Comparison of ENCODE assay signal across 11 cellular contexts in genomic region chr10:13095094-13095493, GRCh38. TPM values are rescaled to one million over a fixed set of nuclear protein-coding genes. Genes with fewer than 3 reads are reported as not detected.
DNase-seq lines count a peak whose midpoint lies in the region; ATAC-seq and TF ChIP-seq lines count a peak whose summit lies in the region.
"Had no signal": no experiment of that assay in that cellular context is flagged by ENCODE, and none has a peak within 500 bp of the region (broad histone marks: within the 10 kb centered on the region; RNA-seq: fewer than 3 reads in every experiment).

No MANE protein-coding gene starts in this region.

- H4K20me1 ChIP-seq in GM23248 (ENCODE audit: insufficient read depth), result no peaks in the 10 kb centered on the region
- H4K20me1 ChIP-seq: BLaER1 had no signal

- in situ Hi-C loops in GM23248 (cut with MboI), result loop anchor here (25.0 kb wide), 1 partner anchor 833 kb away; no protein-coding TSS in a partner anchor

- DNase-seq in GM23248, result peak; percentile 11
- DNase-seq in RPMI7951 (ENCODE audit: low read depth), result peak; percentile 58
- DNase-seq in fibroblast of peridontal ligament (ENCODE audit: extremely low read depth), result peak; percentile 10
- DNase-seq in type B pancreatic cell (ENCODE audit: extremely low spot score, unreplicated experiment), result no peak
- DNase-seq in activated T-cell treated with anti-CD3 and anti-CD28 coated beads, Interleukin-2, amount 50 U/mL, for 24 hours, result no peak
- no peak for DNase-seq in CD1c-positive myeloid dendritic cell (ENCODE audit: extremely low spot score)
- DNase-seq: AML-193; CD4-positive, CD25-positive, alpha-beta regulatory T cell; KBM-7 had no signal

- H3K79me2 ChIP-seq in GM23248 (ENCODE audit: insufficient read depth), result peaks cover under 1% of the 10 kb centered on the region

- peaks cover 4% of the 10 kb centered on the region for H3K9me3 Mint-ChIP-seq in type B pancreatic cell
- peaks cover 2% of the 10 kb centered on the region for H3K9me3 Mint-ChIP-seq in activated T-cell treated with anti-CD3 and anti-CD28 coated beads, Interleukin-2, amount 50 U/mL, for 24 hours

- no peak overlapping the region for H3K4me3 ChIP-seq in GM23248
- H3K4me3 ChIP-seq: BLaER1 had no signal

- H3K36me3 Mint-ChIP-seq in type B pancreatic cell, result no peaks in the 10 kb centered on the region
- no peaks in the 10 kb centered on the region for H3K36me3 Mint-ChIP-seq in activated T-cell treated with anti-CD3 and anti-CD28 coated beads, Interleukin-2, amount 50 U/mL, for 24 hours (ENCODE audit: low read depth)

- H3K4me1 ChIP-seq in GM23248 (ENCODE audit: insufficient read depth), result 0 out of 2 replicates have a peak, but pooled peaks cover 4% of the 10 kb centered on the region

- no peak for ATAC-seq in HG03432 (IDR thresholded peaks at IDR 0.05; ENCODE audit: unreplicated experiment)

- no peaks in the 10 kb centered on the region; the same call in 1 of the 2 replicates for H3F3A ChIP-seq in GM23248 (ENCODE audit: insufficient read depth)

- no peak for TF ChIP-seq CTCF in type B pancreatic cell (conservative IDR thresholded peaks at IDR 0.05)

- no peaks in the 10 kb centered on the region for H3K27me3 Mint-ChIP-seq in type B pancreatic cell
- peaks cover 13% of the 10 kb centered on the region for H3K27me3 Mint-ChIP-seq in activated T-cell treated with anti-CD3 and anti-CD28 coated beads, Interleukin-2, amount 50 U/mL, for 24 hours

- no peak overlapping the region for H3K27ac Mint-ChIP-seq in type B pancreatic cell
- no peak overlapping the region for H3K27ac Mint-ChIP-seq in activated T-cell treated with anti-CD3 and anti-CD28 coated beads, Interleukin-2, amount 50 U/mL, for 24 hours
- H3K27ac Mint-ChIP-seq: CD4-positive, CD25-positive, alpha-beta regulatory T cell had no signal

- H3K9me2 ChIP-seq in GM23248 (ENCODE audit: insufficient read depth), result no peaks in the 10 kb centered on the region

- H3K27ac ChIP-seq in GM23248, result no peak overlapping the region
- H3K27ac ChIP-seq: BLaER1 had no signal

- peaks cover 15% of the 10 kb centered on the region for H3K4me1 Mint-ChIP-seq in type B pancreatic cell (ENCODE audit: unreplicated experiment)
- peaks cover 9% of the 10 kb centered on the region for H3K4me1 Mint-ChIP-seq in activated T-cell treated with anti-CD3 and anti-CD28 coated beads, Interleukin-2, amount 50 U/mL, for 24 hours (ENCODE audit: low read depth)

- H3K4me3 Mint-ChIP-seq in type B pancreatic cell, result peak overlapping the region; percentile 28
- H3K4me3 Mint-ChIP-seq in activated T-cell treated with anti-CD3 and anti-CD28 coated beads, Interleukin-2, amount 50 U/mL, for 24 hours, result no peak overlapping the region

- H3K9ac ChIP-seq in GM23248, result no peak overlapping the region
- H3K9ac ChIP-seq: BLaER1 had no signal

- H2AFZ ChIP-seq in GM23248, result no peak overlapping the region

- 38 to 44% methylated on average over 3 of the region's 3 CpGs for WGBS in GM23248 (ENCODE audit: low coverage in 1 of 2, low lambda C conversion rate in 2 of 2, missing lambda C conversion rate in 2 of 2), 2 experiments

- no peaks in the 10 kb centered on the region for H3K9me3 ChIP-seq in GM23248 (ENCODE audit: low read depth)

- no peaks in the 10 kb centered on the region for H3K27me3 ChIP-seq in GM23248 (replicated peaks; ENCODE audit: insufficient read depth)
- H3K27me3 ChIP-seq: BLaER1 had no signal

- no peak overlapping the region for H3K4me2 ChIP-seq in GM23248 (ENCODE audit: unreplicated experiment)
- H3K4me2 ChIP-seq: BLaER1 had no signal

- H3K36me3 ChIP-seq in GM23248 (ENCODE audit: low read depth), result no peaks in the 10 kb centered on the region
- H3K36me3 ChIP-seq: BLaER1 had no signal

RNA-seq across cellular contexts. Expression of gene OPTN, which starts 4.9 kb away (rescaled TPM):
- 41.2 and 50.6 TPM in 2 replicates for total RNA-seq in GM23248 (2014; rRNA removed; shearing (Covaris generic))
- 109 and 116 TPM in 2 replicates for polyA plus RNA-seq in GM23248 (2016; fragmentation: Nextera tagmentation; extraction: Ambion mirVana)
- 74.8 and 78.7 TPM in 2 replicates for total RNA-seq in RPMI7951 (2014; rRNA removed; shearing (Covaris generic))
- total RNA-seq in type B pancreatic cell (ENCODE audit: low replicate concordance), result 43.2 and 104 TPM in 2 replicates

Comparison
In these comparisons a context has a peak if more than half of its experiments do, and no peak if none do; other contexts are left out.
1. DNase-seq: peak in GM23248 (single experiment), RPMI7951 (single experiment) and fibroblast of peridontal ligament (single experiment); none in type B pancreatic cell (single experiment), activated T-cell treated with anti-CD3 and anti-CD28 coated beads, Interleukin-2, amount 50 U/mL, for 24 hours (single experiment) and CD1c-positive myeloid dendritic cell (single experiment).